In the genomic region with DNA sequence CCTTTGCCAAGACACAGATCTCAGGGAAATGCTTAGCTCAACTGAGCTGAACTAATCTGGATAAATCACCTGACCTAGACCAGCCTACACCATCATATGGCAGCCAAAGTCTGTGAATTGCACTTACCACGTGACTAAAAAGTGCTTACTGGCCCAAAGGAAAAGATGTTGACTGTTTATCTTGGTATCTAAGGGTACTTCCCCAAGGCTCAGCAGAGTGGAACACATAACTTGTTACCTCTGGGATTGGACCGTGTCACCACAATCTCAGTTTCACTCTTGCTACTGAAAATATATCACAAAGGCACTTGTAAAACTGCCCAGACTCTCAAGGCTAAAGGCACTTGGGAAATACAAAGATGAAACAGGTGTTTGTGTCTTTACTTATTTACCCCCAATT, we compare ENCODE assay signal across 8 cellular contexts. TPM values are rescaled to one million over a fixed set of nuclear protein-coding genes. Genes with fewer than 3 reads are reported as not detected.
DNase-seq lines count a peak whose midpoint lies in the region; ATAC-seq lines count a peak whose summit lies in the region.
"Not testable (repeated sequence)": the region's sequence is repeated elsewhere in the genome, so short reads cannot be mapped to it uniquely, and the experiment has no call there.

No MANE protein-coding gene starts in this region.

- POLR2A ChIA-PET in activated CD8-positive, alpha-beta T cell treated with anti-CD3 and anti-CD28 coated beads, Interleukin-2, amount 10 ng/mL, durations not matched to agents 7 days and 5 days (lab: Charles Lee): not testable (repeated sequence)

- peak overlapping the region; percentile 3 to 88 (median 50) for H3K4me3 Mint-ChIP-seq in IgD-negative memory B cell
- not testable (repeated sequence) for H3K4me3 Mint-ChIP-seq in activated CD8-positive, alpha-beta T cell treated with anti-CD3 and anti-CD28 coated beads, Interleukin-2, amount 10 ng/mL, durations not matched to agents 7 days and 5 days

- H3K9me3 Mint-ChIP-seq in IgD-negative memory B cell; activated CD8-positive, alpha-beta T cell treated with anti-CD3 and anti-CD28 coated beads, Interleukin-2, amount 10 ng/mL, durations not matched to agents 7 days and 5 days (ENCODE audit: insufficient read depth): not testable (repeated sequence)

- not testable (repeated sequence) for H3K27me3 Mint-ChIP-seq in IgD-negative memory B cell
- H3K27me3 Mint-ChIP-seq in activated CD8-positive, alpha-beta T cell treated with anti-CD3 and anti-CD28 coated beads, Interleukin-2, amount 10 ng/mL, durations not matched to agents 7 days and 5 days (ENCODE audit: low read depth): peaks cover 19% of the 10 kb centered on the region

- H3K36me3 Mint-ChIP-seq in IgD-negative memory B cell; activated CD8-positive, alpha-beta T cell treated with anti-CD3 and anti-CD28 coated beads, Interleukin-2, amount 10 ng/mL, durations not matched to agents 7 days and 5 days (ENCODE audit: low read depth): not testable (repeated sequence)

- peak; percentile 94 for ATAC-seq in GM18873 (IDR thresholded peaks at IDR 0.05; ENCODE audit: low FRiP score, unreplicated experiment)
- peak; percentile 86 for ATAC-seq in GM21528 (IDR thresholded peaks at IDR 0.05; ENCODE audit: low FRiP score, unreplicated experiment)
- ATAC-seq in HG03045 (IDR thresholded peaks at IDR 0.05; ENCODE audit: unreplicated experiment): peak; percentile 93
- peak; percentile 91 for ATAC-seq in activated CD8-positive, alpha-beta T cell treated with anti-CD3 and anti-CD28 coated beads, Interleukin-2, amount 10 ng/mL, durations not matched to agents 7 days and 5 days
- ATAC-seq in Right ventricle myocardium superior (ENCODE audit: poor library complexity): peak; percentile 81

- intact Hi-C loops in Right ventricle myocardium superior (cut with DNase I): not testable (repeated sequence)

- H3K27ac Mint-ChIP-seq in IgD-negative memory B cell: peak overlapping the region; percentile 93 to 97 (median 93)
- H3K27ac Mint-ChIP-seq in activated CD8-positive, alpha-beta T cell treated with anti-CD3 and anti-CD28 coated beads, Interleukin-2, amount 10 ng/mL, durations not matched to agents 7 days and 5 days: not testable (repeated sequence)

- peak; percentile 81 for DNase-seq in CD1c-positive myeloid dendritic cell (ENCODE audit: extremely low spot score)
- peak; percentile 41 for DNase-seq in activated CD8-positive, alpha-beta T cell treated with anti-CD3 and anti-CD28 coated beads, Interleukin-2, amount 10 ng/mL, durations not matched to agents 7 days and 5 days
- not testable (repeated sequence) for DNase-seq in Right ventricle myocardium superior
- peak; percentile 90 for DNase-seq in renal cortical epithelial cell (ENCODE audit: low read depth)

- peaks cover 41 to 43% (median 43%) of the 10 kb centered on the region in 3 donors for H3K4me1 Mint-ChIP-seq in IgD-negative memory B cell
- peaks cover 12% of the 10 kb centered on the region for H3K4me1 Mint-ChIP-seq in activated CD8-positive, alpha-beta T cell treated with anti-CD3 and anti-CD28 coated beads, Interleukin-2, amount 10 ng/mL, durations not matched to agents 7 days and 5 days (ENCODE audit: low read depth)

- CTCF ChIA-PET in activated CD8-positive, alpha-beta T cell treated with anti-CD3 and anti-CD28 coated beads, Interleukin-2, amount 10 ng/mL, durations not matched to agents 7 days and 5 days (lab: Charles Lee): not testable (repeated sequence)

RNA-seq across cellular contexts. Expression of a gene that starts 18.8 kb away (rescaled TPM):
- 20.2 TPM for polyA plus RNA-seq in IgD-negative memory B cell
- total RNA-seq in activated CD8-positive, alpha-beta T cell treated with anti-CD3 and anti-CD28 coated beads, Interleukin-2, amount 10 ng/mL, durations not matched to agents 7 days and 5 days: 10 to 100 TPM; 15.8 to 16.1 TPM
- total RNA-seq in Right ventricle myocardium superior: 17.5 TPM
- 45.6 and 47.1 TPM in 2 replicates for total RNA-seq in renal cortical epithelial cell

RNA-seq across cellular contexts. Expression of a gene that starts 26.9 kb away (rescaled TPM):
- 25.1 TPM for polyA plus RNA-seq in IgD-negative memory B cell
- total RNA-seq in activated CD8-positive, alpha-beta T cell treated with anti-CD3 and anti-CD28 coated beads, Interleukin-2, amount 10 ng/mL, durations not matched to agents 7 days and 5 days: under 1 TPM; 0.73 to 0.76 TPM
- total RNA-seq in Right ventricle myocardium superior (106 TPM), renal cortical epithelial cell (62.2 and 88.1 TPM in 2 replicates)

Comparison
In these comparisons a context has a peak if more than half of its experiments do, and no peak if none do; other contexts are left out.
1. RNA of a gene that starts 26.9 kb away (total RNA-seq): 106 TPM in Right ventricle myocardium superior (single experiment) and 62.2 to 88.1 TPM in renal cortical epithelial cell; 0.73 to 0.76 TPM in activated CD8-positive, alpha-beta T cell treated with anti-CD3 and anti-CD28 coated beads, Interleukin-2, amount 10 ng/mL, durations not matched to agents 7 days and 5 days; every median in the first group is over 10 times any median in the second.
2. Peak in every context shown above with its lines, with median percentiles within 50 percentile points of each other: ATAC-seq.